21 cellular contexts compared by ENCODE assay signal in the genomic region with DNA sequence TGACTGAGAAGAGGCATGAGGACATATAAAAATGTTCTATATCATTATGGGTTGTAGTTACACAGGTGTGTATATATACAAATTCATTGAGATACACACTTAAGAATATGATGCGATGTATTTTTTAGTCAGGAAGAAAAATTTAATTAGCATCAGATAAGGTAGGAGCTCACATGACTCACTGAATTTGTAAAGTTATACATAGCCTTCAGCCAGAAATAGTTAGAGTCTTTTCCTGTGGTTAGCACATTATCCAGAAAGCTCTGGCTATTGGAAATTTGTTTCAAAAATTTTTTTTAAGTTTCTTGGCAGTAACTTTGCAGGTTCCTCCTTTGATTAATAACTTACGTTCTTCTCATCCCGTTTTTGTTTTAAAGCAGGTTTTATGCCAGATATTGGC.
DNase-seq lines count a peak whose midpoint lies in the region; ATAC-seq and TF ChIP-seq lines count a peak whose summit lies in the region.
"Had no signal": no experiment of that assay in that cellular context is flagged by ENCODE, and none has a peak within 500 bp of the region (broad histone marks: within the 10 kb centered on the region; RNA-seq: fewer than 3 reads in every experiment).

No MANE protein-coding gene starts in this region.

- CTCF ChIA-PET in MCF 10A (lab: Yijun Ruan, JAX), result interaction anchor here (0.6 kb wide), 1 partner anchor 401 kb away, joined by 5 read pairs; no protein-coding TSS in a partner anchor

- POLR2A ChIA-PET in MCF 10A (lab: Yijun Ruan, JAX), result interaction anchor here (0.7 to 1.1 kb wide), 3 partner anchors 12 to 513 kb away, joined by 3 to 5 read pairs (median 4); no protein-coding TSS in a partner anchor

- H3K27ac ChIP-seq in breast epithelium (no peak overlapping the region), right cardiac atrium (ENCODE audit: low read length) (no peak overlapping the region)

- DNase-seq in MCF 10A (ENCODE audit: unreplicated experiment), result no peak
- DNase-seq in breast epithelium (ENCODE audit: low spot score in 2 of 2), result no peak
- DNase-seq in M059J (ENCODE audit: low read depth), result peak; percentile 64
- peak; percentile 15 for DNase-seq in adipocyte (ENCODE audit: low read depth)
- no peak for DNase-seq in NCI-H82 treated with DMSO at 0.1 percent for 48 hours (lab: John Stamatoyannopoulos, UW; ENCODE audit: unreplicated experiment)
- DNase-seq in activated naive CD4-positive, alpha-beta T cell treated with Interleukin-2 at 50 U/mL for 16 hours, result no peak
- DNase-seq in activated CD4-positive, alpha-beta T cell treated with anti-CD3 and anti-CD28 coated beads for 48 hours, result no peak
- no peak for DNase-seq in right cardiac atrium
- DNase-seq: 8988T, H9, KG1, NCI-H1105 treated with DMSO at 0.1 percent for 48 hours, NCI-H2029 treated with DMSO at 0.1 percent for 48 hours, NCI-H2171, NCI-H345, NCI-H524, NCI-H774, Right ventricle myocardium superior had no signal

- H3K4me3 ChIP-seq in breast epithelium, result no peak overlapping the region
- H3K4me3 ChIP-seq in adipocyte (ENCODE audit: low read length), result no peak overlapping the region
- no peak overlapping the region for H3K4me3 ChIP-seq in right cardiac atrium (ENCODE audit: low read length)
- H3K4me3 ChIP-seq: GM12878 had no signal

- ATAC-seq in right cardiac atrium, result no peak

- no peak for TF ChIP-seq CTCF in MCF 10A (IDR thresholded peaks at IDR 0.05; ENCODE audit: unreplicated experiment)
- no peak for TF ChIP-seq CTCF in breast epithelium (IDR thresholded peaks at IDR 0.05)

- H3K9ac ChIP-seq in adipocyte (ENCODE audit: low read length), result no peak overlapping the region

- no peaks in the 10 kb centered on the region for H3K4me1 ChIP-seq in breast epithelium
- H3K4me1 ChIP-seq in adipocyte (ENCODE audit: control insufficient read depth, insufficient read depth, low read length), result peaks cover 3% of the 10 kb centered on the region
- H3K4me1 ChIP-seq in right cardiac atrium (ENCODE audit: control insufficient read depth, insufficient read depth, low read length), result no peaks in the 10 kb centered on the region

- no peak overlapping the region for H3K4me3 Mint-ChIP-seq in MCF 10A (ENCODE audit: unreplicated experiment)
- H3K4me3 Mint-ChIP-seq: B cell, CD14-positive monocyte, H9 had no signal

- H3K36me3 Mint-ChIP-seq in MCF 10A (ENCODE audit: insufficient read depth, unreplicated experiment), result peaks cover 63% of the 10 kb centered on the region

- 75% methylated on average over 3 of the region's 3 CpGs for WGBS in right cardiac atrium

- H3K27ac Mint-ChIP-seq in MCF 10A (ENCODE audit: low read depth, unreplicated experiment), result no peak overlapping the region
- H3K27ac Mint-ChIP-seq: B cell had no signal

- BruUV-seq in MCF 10A (replicated peaks; lab: Mats Ljungman, UMichigan), result TSS peak; percentile 8

- TF ChIP-seq POLR2A in breast epithelium (IDR thresholded peaks at IDR 0.05), result no peak

- H3K36me3 ChIP-seq in breast epithelium, result peaks cover 5% of the 10 kb centered on the region
- peaks cover 72% of the 10 kb centered on the region for H3K36me3 ChIP-seq in adipocyte (ENCODE audit: control insufficient read depth, insufficient read depth, low read length, severe bottlenecking)

- intact Hi-C loops in MCF 10A (cut with micrococcal nuclease) (no loop called here), breast epithelium (cut with DNase I; ENCODE audit: low total_unique reads) (no loop called here), right cardiac atrium (cut with DNase I) (loop anchor here in 1 of 4 donors (5.0 kb wide), 1 partner anchor 151 kb away; no protein-coding TSS in a partner anchor)

- no peaks in the 10 kb centered on the region for H3K9me3 ChIP-seq in breast epithelium
- H3K9me3 ChIP-seq in adipocyte (ENCODE audit: control insufficient read depth, low read length), result no peaks in the 10 kb centered on the region
- H3K9me3 ChIP-seq in right cardiac atrium (ENCODE audit: control insufficient read depth, low read length), result no peaks in the 10 kb centered on the region

- no peaks in the 10 kb centered on the region for H3K27me3 Mint-ChIP-seq in MCF 10A (ENCODE audit: insufficient read depth, unreplicated experiment)
- H3K27me3 Mint-ChIP-seq: B cell had no signal

- H3K4me1 Mint-ChIP-seq in MCF 10A (ENCODE audit: insufficient read depth, unreplicated experiment), result no peaks in the 10 kb centered on the region

- H3K27me3 ChIP-seq in breast epithelium (no peaks in the 10 kb centered on the region), adipocyte (replicated peaks; ENCODE audit: control insufficient read depth, insufficient read depth, low read length) (no peaks in the 10 kb centered on the region), right cardiac atrium (ENCODE audit: control insufficient read depth, insufficient read depth) (no peaks in the 10 kb centered on the region)

- H3K9me3 Mint-ChIP-seq in MCF 10A (ENCODE audit: unreplicated experiment), result no peaks in the 10 kb centered on the region
- H3K9me3 Mint-ChIP-seq: CD14-positive monocyte, H9 had no signal

Comparison
In these comparisons a context has a peak if more than half of its experiments do, and no peak if none do; other contexts are left out.
1. DNase-seq: peak in M059J (single experiment) and adipocyte (single experiment); none in MCF 10A (single experiment), breast epithelium (0 of 2), NCI-H82 treated with DMSO at 0.1 percent for 48 hours (single experiment), activated naive CD4-positive, alpha-beta T cell treated with Interleukin-2 at 50 U/mL for 16 hours (single experiment), activated CD4-positive, alpha-beta T cell treated with anti-CD3 and anti-CD28 coated beads for 48 hours (single experiment) and right cardiac atrium (0 of 3).